9 cellular contexts compared by ENCODE assay signal in genomic region chr15:67835349-67836133, GRCh38. TPM values are rescaled to one million over a fixed set of nuclear protein-coding genes. Genes with fewer than 3 reads are reported as not detected.
DNase-seq lines count a peak whose midpoint lies in the region; ATAC-seq and TF ChIP-seq lines count a peak whose summit lies in the region.
"Had no signal": no experiment of that assay in that cellular context is flagged by ENCODE, and none has a peak within 500 bp of the region (broad histone marks: within the 10 kb centered on the region; RNA-seq: fewer than 3 reads in every experiment).

No MANE protein-coding gene starts in this region.

- H3K27me3 Mint-ChIP-seq in CD4-positive, CD25-positive, alpha-beta regulatory T cell = peaks cover 85% of the 10 kb centered on the region
- peaks cover 85% of the 10 kb centered on the region for H3K27me3 Mint-ChIP-seq in endodermal cell (ENCODE audit: insufficient read depth)

- no peaks in the 10 kb centered on the region for H3K9me2 ChIP-seq in MM.1S (replicated peaks; ENCODE audit: insufficient read depth, low read length)

- H3K9me3 ChIP-seq in CD4-positive, CD25-positive, alpha-beta regulatory T cell (ENCODE audit: control insufficient read depth in 2 of 2, low read length in 2 of 2) = no peaks in the 10 kb centered on the region
- H3K9me3 ChIP-seq in MM.1S (replicated peaks; ENCODE audit: insufficient read depth, low read length) (no peaks in the 10 kb centered on the region), endodermal cell (ENCODE audit: control insufficient read depth, low read length) (no peaks in the 10 kb centered on the region), neuronal stem cell (replicated peaks in 1 of 2; ENCODE audit: control insufficient read depth in 2 of 2, insufficient read depth in 1 of 2, low read depth in 1 of 2, low read length in 2 of 2) (peaks cover 4 to 5% of the 10 kb centered on the region in 2 donors)

- H3K4me2 ChIP-seq in MM.1S (ENCODE audit: low read depth, low read length) (peak overlapping the region; percentile 97), neuronal stem cell (ENCODE audit: insufficient read depth, low read length, poor library complexity, severe bottlenecking) (peak overlapping the region; percentile 45)

- H3K27ac ChIP-seq in CD4-positive, CD25-positive, alpha-beta regulatory T cell (ENCODE audit: insufficient read depth, low read length, poor library complexity, severe bottlenecking) = no peak overlapping the region
- H3K27ac ChIP-seq in MM.1S (ENCODE audit: low read length) (no peak overlapping the region), endodermal cell (ENCODE audit: low read depth, low read length) (no peak overlapping the region), neuronal stem cell (replicated peaks; ENCODE audit: low read length) (no peak overlapping the region)

- no peak for TF ChIP-seq CTCF in MM.1S (IDR thresholded peaks at IDR 0.05; ENCODE audit: low read length)
- no peak for TF ChIP-seq CTCF in endodermal cell (conservative IDR thresholded peaks at IDR 0.05)

- H3K18ac ChIP-seq in neuronal stem cell (ENCODE audit: low read length) = peak overlapping the region; percentile 62

- no peak overlapping the region for H3K14ac ChIP-seq in neuronal stem cell (ENCODE audit: low read length)

- H3K79me1 ChIP-seq in neuronal stem cell (ENCODE audit: low read depth, low read length) = no peaks in the 10 kb centered on the region

- peaks cover 0 to 7% (median 0%) of the 10 kb centered on the region in 7 donors for H3K9me3 Mint-ChIP-seq in CD4-positive, CD25-positive, alpha-beta regulatory T cell
- H3K9me3 Mint-ChIP-seq in endodermal cell = no peaks in the 10 kb centered on the region

- H3K36me3 Mint-ChIP-seq in CD4-positive, CD25-positive, alpha-beta regulatory T cell = peaks cover 5% of the 10 kb centered on the region
- no peaks in the 10 kb centered on the region for H3K36me3 Mint-ChIP-seq in endodermal cell (ENCODE audit: low read depth)

- H4K91ac ChIP-seq in neuronal stem cell (ENCODE audit: low read depth, low read length, poor library complexity) = no peak overlapping the region

- ATAC-seq in CD4-positive, CD25-positive, alpha-beta regulatory T cell (ENCODE audit: low read depth in 2 of 2) = no peak
- ATAC-seq in HG03159 (IDR thresholded peaks at IDR 0.05; ENCODE audit: unreplicated experiment) (no peak), sciatic nerve (no peak), GM19023 (IDR thresholded peaks at IDR 0.05; ENCODE audit: unreplicated experiment) (no peak)

- H3K9ac ChIP-seq in MM.1S (ENCODE audit: low read length) (peak overlapping the region; percentile 33; the same call in 1 of the 2 replicates), endodermal cell (ENCODE audit: extremely low read depth, low read length, poor library complexity, severe bottlenecking) (no peak overlapping the region), neuronal stem cell (ENCODE audit: low read depth, low read length, poor library complexity) (no peak overlapping the region)

- H2BK12ac ChIP-seq in neuronal stem cell (ENCODE audit: low read length) = no peak overlapping the region

- H2AFZ ChIP-seq in MM.1S (ENCODE audit: low read length) (peak overlapping the region; percentile 78), neuronal stem cell (ENCODE audit: low read length) (peak overlapping the region; percentile 91)

- H2BK120ac ChIP-seq in neuronal stem cell (ENCODE audit: low read depth, low read length) = no peak overlapping the region

- peak in 1 of 3 donors; percentile 32 for DNase-seq in CD4-positive, CD25-positive, alpha-beta regulatory T cell
- no peak for DNase-seq in MM.1S
- DNase-seq in endodermal cell = peak; percentile 82
- no peak for DNase-seq in neuronal stem cell (ENCODE audit: low spot score)
- no peak for DNase-seq in sciatic nerve (ENCODE audit: low spot score)
- no peak for DNase-seq in NCI-H526 (lab: John Stamatoyannopoulos, UW)

- WGBS in endodermal cell (ENCODE audit: insufficient coverage in 1 of 2, insufficient read length in 1 of 2), 2 experiments = 4% methylated on average over 43 to 57 of the region's 57 CpGs
- no CpG with 5 or more reads among the region's 57 CpGs for WGBS in neuronal stem cell (ENCODE audit: extremely low coverage in 2 of 2, insufficient read length in 2 of 2, insufficient replicate concordance in 1 of 2), 2 donors

- H3F3A ChIP-seq in MM.1S (ENCODE audit: insufficient read depth, low read length) = peaks cover 14% of the 10 kb centered on the region; the same call in 1 of the 2 replicates

- intact Hi-C loops in sciatic nerve (cut with DNase I) = loop anchor here (5.0 kb wide), 2 partner anchors 378 to 888 kb away; no protein-coding TSS in a partner anchor

- H3K4ac ChIP-seq in neuronal stem cell (ENCODE audit: low read length) = no peak overlapping the region

- no peaks in the 10 kb centered on the region for H3K36me3 ChIP-seq in CD4-positive, CD25-positive, alpha-beta regulatory T cell (ENCODE audit: control insufficient read depth, insufficient read depth, low read length)
- H3K36me3 ChIP-seq in MM.1S (replicated peaks; ENCODE audit: insufficient read depth, low read length) (no peaks in the 10 kb centered on the region), endodermal cell (ENCODE audit: control insufficient read depth, insufficient read depth, low read length) (no peaks in the 10 kb centered on the region), neuronal stem cell (replicated peaks in 1 of 2; ENCODE audit: control insufficient read depth in 2 of 2, insufficient read depth in 2 of 2, low read length in 2 of 2) (no peaks in the 10 kb centered on the region)

- H3K4me3 Mint-ChIP-seq in CD4-positive, CD25-positive, alpha-beta regulatory T cell = peak overlapping the region; percentile 78 to 98 (median 90)
- peak overlapping the region; percentile 39 for H3K4me3 Mint-ChIP-seq in endodermal cell

- no peak overlapping the region for H2AK5ac ChIP-seq in neuronal stem cell (ENCODE audit: low read depth, low read length)

- H3K4me1 Mint-ChIP-seq in CD4-positive, CD25-positive, alpha-beta regulatory T cell = peaks cover 11 to 52% (median 24%) of the 10 kb centered on the region in 4 donors
- peaks cover 24% of the 10 kb centered on the region for H3K4me1 Mint-ChIP-seq in endodermal cell

- no peak overlapping the region for H2BK15ac ChIP-seq in neuronal stem cell (ENCODE audit: low read length)

- H3K23ac ChIP-seq in neuronal stem cell (ENCODE audit: low read depth, low read length, poor library complexity) = peak overlapping the region; percentile 15

- H4K20me1 ChIP-seq in MM.1S (ENCODE audit: insufficient read depth, low read length) = no peaks in the 10 kb centered on the region

- peaks cover 49% of the 10 kb centered on the region for H3K4me1 ChIP-seq in CD4-positive, CD25-positive, alpha-beta regulatory T cell (ENCODE audit: control insufficient read depth, insufficient read depth, low read length, poor library complexity, severe bottlenecking)
- peaks cover 4% of the 10 kb centered on the region; the same call in 1 of the 2 replicates for H3K4me1 ChIP-seq in MM.1S (ENCODE audit: low read length)
- H3K4me1 ChIP-seq in endodermal cell (ENCODE audit: control insufficient read depth, insufficient read depth, low read length) = no peaks in the 10 kb centered on the region
- peaks cover 9 to 22% of the 10 kb centered on the region in 2 donors for H3K4me1 ChIP-seq in neuronal stem cell (ENCODE audit: control insufficient read depth in 2 of 2, insufficient read depth in 1 of 2, low read depth in 1 of 2, low read length in 2 of 2)

- no peaks in the 10 kb centered on the region for H3K79me2 ChIP-seq in MM.1S (ENCODE audit: low read length)

- H3K27ac Mint-ChIP-seq in CD4-positive, CD25-positive, alpha-beta regulatory T cell = peak overlapping the region in 2 of 3 donors; percentile 11 to 54
- H3K27ac Mint-ChIP-seq in endodermal cell = no peak overlapping the region

- no peak overlapping the region for H2BK5ac ChIP-seq in neuronal stem cell (ENCODE audit: low read length)

- peaks cover 28% of the 10 kb centered on the region for H3K27me3 ChIP-seq in CD4-positive, CD25-positive, alpha-beta regulatory T cell (ENCODE audit: control insufficient read depth, insufficient read depth, low read length)
- H3K27me3 ChIP-seq in MM.1S (replicated peaks; ENCODE audit: insufficient read depth, low read length) = peaks cover 16% of the 10 kb centered on the region; the same call in 1 of the 2 replicates
- H3K27me3 ChIP-seq in endodermal cell (ENCODE audit: control insufficient read depth, insufficient read depth, low read length, poor library complexity, severe bottlenecking) = peaks cover 90% of the 10 kb centered on the region
- peaks cover 32 to 80% (median 69%) of the 10 kb centered on the region in 3 experiments for H3K27me3 ChIP-seq in neuronal stem cell (ENCODE audit: control insufficient read depth in 3 of 3, insufficient read depth in 3 of 3, low read depth in 1 of 3, low read length in 3 of 3)

- H4K8ac ChIP-seq in neuronal stem cell (ENCODE audit: low read depth, low read length) = no peak overlapping the region

- peak overlapping the region; percentile 58 for H3K4me3 ChIP-seq in CD4-positive, CD25-positive, alpha-beta regulatory T cell (ENCODE audit: low read depth, low read length)
- peak overlapping the region; percentile 62 for H3K4me3 ChIP-seq in MM.1S (ENCODE audit: low read length)
- peak overlapping the region; percentile 71 for H3K4me3 ChIP-seq in endodermal cell (ENCODE audit: low read length)
- H3K4me3 ChIP-seq in neuronal stem cell (ENCODE audit: low read length in 2 of 2) = peak overlapping the region in 1 of 2 donors; percentile 65

RNA-seq across cellular contexts. Expression of gene RNU6-1, which starts 4.3 kb away (rescaled TPM):
- total RNA-seq in CD4-positive, CD25-positive, alpha-beta regulatory T cell = not detected
- not detected for polyA plus RNA-seq in CD4-positive, CD25-positive, alpha-beta regulatory T cell
- total RNA-seq in endodermal cell (not detected), sciatic nerve (not detected)
- under 0.01 TPM for polyA plus RNA-seq in endodermal cell (2013, experiment 1 of 2)
- under 0.01 TPM for polyA plus RNA-seq in endodermal cell (2013, experiment 2 of 2)
- polyA plus RNA-seq in neuronal stem cell (2013, experiment 1 of 2) = not detected
- not detected for polyA plus RNA-seq in neuronal stem cell (2013, experiment 2 of 2)
- total RNA-seq: temporal lobe had no signal

RNA-seq across cellular contexts. Expression of gene SKOR1, which starts 10.2 kb away (rescaled TPM):
- 2.5 TPM for total RNA-seq in CD4-positive, CD25-positive, alpha-beta regulatory T cell
- polyA plus RNA-seq in CD4-positive, CD25-positive, alpha-beta regulatory T cell = not detected
- under 1 TPM; 0.37 to 0.51 TPM for total RNA-seq in endodermal cell
- 2.0 TPM for polyA plus RNA-seq in endodermal cell (2013, experiment 1 of 2)
- 1.7 TPM for polyA plus RNA-seq in endodermal cell (2013, experiment 2 of 2)
- 0.24 TPM for polyA plus RNA-seq in neuronal stem cell (2013, experiment 1 of 2)
- 0.21 TPM for polyA plus RNA-seq in neuronal stem cell (2013, experiment 2 of 2)
- 1.3 TPM for total RNA-seq in sciatic nerve
